ENCODE assay signal across 8 cellular contexts in genomic region chr3:64575211-64575844, GRCh38.
DNase-seq lines count a peak whose midpoint lies in the region; ATAC-seq, FAIRE-seq and TF ChIP-seq lines count a peak whose summit lies in the region.

No MANE protein-coding gene starts in this region.

- H4K91ac ChIP-seq in H1 (replicated peaks; ENCODE audit: insufficient read length, low read length), result no peak overlapping the region

- H2BK5ac ChIP-seq in H1 (ENCODE audit: low read depth, low read length), result no peak overlapping the region

- no peak overlapping the region for H2BK12ac ChIP-seq in H1 (ENCODE audit: low read depth, low read length)

- peak overlapping the region; percentile 32 for H3K4ac ChIP-seq in H1 (replicated peaks; ENCODE audit: insufficient read length, low read depth, low read length)

- H3K27me3 ChIP-seq in H1 (replicated peaks in 1 of 4; ENCODE audit: control insufficient read depth in 3 of 4, extremely low read depth in 1 of 4, insufficient read depth in 3 of 4, low read length in 3 of 4) (no peaks in the 10 kb centered on the region), gastrocnemius medialis (no peaks in the 10 kb centered on the region)

- H3K56ac ChIP-seq in H1 (replicated peaks; ENCODE audit: insufficient read length, low read depth, low read length), result no peak overlapping the region

- no peak overlapping the region for H2AK5ac ChIP-seq in H1 (ENCODE audit: low read depth, low read length)

- no peak overlapping the region for H3K4me2 ChIP-seq in H1 (ENCODE audit: insufficient read depth in 1 of 2, low read depth in 2 of 2, low read length in 2 of 2)

- no peaks in the 10 kb centered on the region for H3K79me2 ChIP-seq in H1 (ENCODE audit: control insufficient read depth in 1 of 2, insufficient read depth in 2 of 2, low read length in 2 of 2)

- no peak overlapping the region for H3K4me3 ChIP-seq in GM12865 (ENCODE audit: low read depth, low read length)
- no peak overlapping the region for H3K4me3 ChIP-seq in Jurkat, Clone E6-1 (ENCODE audit: low read length)
- H3K4me3 ChIP-seq in H1 (ENCODE audit: extremely low read depth in 1 of 4, insufficient read depth in 2 of 4, low read depth in 3 of 4, low read length in 4 of 4), result no peak overlapping the region
- no peak overlapping the region for H3K4me3 ChIP-seq in gastrocnemius medialis

- no peak overlapping the region for H3K18ac ChIP-seq in H1 (ENCODE audit: extremely low read depth, low read length)

- CTCF ChIA-PET in H1 (lab: Charles Lee; ENCODE audit: partially characterized antibody), result interaction anchor here (0.9 to 4.4 kb wide), 37 partner anchors 8 to 731 kb away, joined by 3 to 37 read pairs (median 5); no protein-coding TSS in a partner anchor

- H2BK20ac ChIP-seq in H1 (ENCODE audit: low read length), result no peak overlapping the region

- H3K23me2 ChIP-seq in H1 (ENCODE audit: low read depth, low read length), result no peaks in the 10 kb centered on the region

- FAIRE-seq in H1 (lab: Jason Lieb, UNC), result peak; percentile 81

- H3K9ac ChIP-seq in H1 (replicated peaks in 1 of 4; ENCODE audit: extremely low read depth in 1 of 4, low read depth in 3 of 4, low read length in 3 of 4), result no peak overlapping the region

- H3K23ac ChIP-seq in H1 (ENCODE audit: insufficient read length), result no peak overlapping the region

- H3K4me1 ChIP-seq in H1 (replicated peaks in 1 of 4; ENCODE audit: control insufficient read depth in 3 of 4, insufficient read depth in 4 of 4, low read length in 3 of 4) (peaks cover 0 to 5% (median 0%) of the 10 kb centered on the region in 4 experiments; a peak in 2 of 7 replicates), gastrocnemius medialis (no peaks in the 10 kb centered on the region)

- H3K14ac ChIP-seq in H1 (ENCODE audit: insufficient read length), result no peak overlapping the region

- 86% methylated on average over 2 of the region's 2 CpGs; no CpG with 5 or more reads in 1 of the 2 experiments for WGBS in H1 (ENCODE audit: extremely low coverage in 1 of 2, insufficient coverage in 1 of 2, insufficient read length in 1 of 2, insufficient replicate concordance in 2 of 2, low coverage in 1 of 2, low lambda C conversion rate in 2 of 2, missing lambda C conversion rate in 1 of 2), 2 experiments

- H3K9me3 ChIP-seq in H1 (ENCODE audit: insufficient read depth in 2 of 2, low read depth in 1 of 2, low read length in 1 of 2) (no peaks in the 10 kb centered on the region), gastrocnemius medialis (no peaks in the 10 kb centered on the region)

- TF ChIP-seq EP300 in H1 (IDR thresholded peaks at IDR 0.05; ENCODE audit: borderline replicate concordance in 1 of 2, low read depth in 2 of 2, low read length in 2 of 2), result no peak

- peak overlapping the region; percentile 72; the same call in 1 of the 2 replicates for H2AFZ ChIP-seq in H1 (ENCODE audit: low read length)

- H3K27ac ChIP-seq in H1 (ENCODE audit: low read depth, low read length) (no peak overlapping the region), gastrocnemius medialis (no peak overlapping the region)

- POLR2A ChIA-PET in H1 (lab: Charles Lee; ENCODE audit: partially characterized antibody), result no interaction called here

- in situ Hi-C loops in gastrocnemius medialis (cut with MboI; ENCODE audit: low sequenced_read_pairs in 4 of 4), result no loop called here

- ATAC-seq in GM21529 (IDR thresholded peaks at IDR 0.05; ENCODE audit: unreplicated experiment) (peak; percentile 94), gastrocnemius medialis (no peak)

- intact Hi-C loops in gastrocnemius medialis (cut with DNase I; ENCODE audit: low total_unique reads), result no loop called here

- H3K79me1 ChIP-seq in H1 (ENCODE audit: low read depth, low read length), result no peaks in the 10 kb centered on the region

- no peak overlapping the region; the same call in 1 of the 2 replicates for H4K8ac ChIP-seq in H1 (ENCODE audit: extremely low read depth, insufficient read depth, low read length)

- peak; percentile 53 to 65 for TF ChIP-seq RAD21 in H1 (IDR thresholded peaks at IDR 0.05 in 1 of 2, conservative IDR thresholded peaks at IDR 0.05 in 1 of 2; ENCODE audit: low read depth in 2 of 2, low read length in 2 of 2)

- no peaks in the 10 kb centered on the region for H3K36me3 ChIP-seq in H1 (ENCODE audit: control insufficient read depth in 2 of 4, insufficient read depth in 4 of 4, low read length in 3 of 4)
- no peaks in the 10 kb centered on the region for H3K36me3 ChIP-seq in gastrocnemius medialis

- peak; percentile 24 for DNase-seq in GM12865 (ENCODE audit: low read depth)
- peak; percentile 33 for DNase-seq in Jurkat, Clone E6-1 (ENCODE audit: low read depth, low spot score)
- no peak for DNase-seq in H1 (ENCODE audit: low read depth in 1 of 2, low spot score in 2 of 2)
- no peak for DNase-seq in gastrocnemius medialis
- no peak for DNase-seq in NCI-H187 (lab: John Stamatoyannopoulos, UW)
- no peak for DNase-seq in NCI-H1694 treated with DMSO at 0.1 percent for 48 hours (lab: John Stamatoyannopoulos, UW)
- DNase-seq in UCSD-AML1 (lab: John Stamatoyannopoulos, UW; ENCODE audit: unreplicated experiment), result no peak

- no peak overlapping the region for H2BK120ac ChIP-seq in H1 (replicated peaks; ENCODE audit: low read depth, low read length)

- H4K20me1 ChIP-seq in H1 (replicated peaks in 1 of 2; ENCODE audit: control insufficient read depth in 1 of 2, insufficient read depth in 2 of 2, low read length in 2 of 2), result no peaks in the 10 kb centered on the region

- H4K5ac ChIP-seq in H1 (ENCODE audit: insufficient read length, low read depth, low read length), result no peak overlapping the region

- TF ChIP-seq CTCF in GM12865 (IDR thresholded peaks at IDR 0.05; ENCODE audit: insufficient read depth, low read depth, low read length, missing control alignments) (peak; percentile 59), H1 (IDR thresholded peaks at IDR 0.05; ENCODE audit: control extremely low read depth in 1 of 3, insufficient read depth in 1 of 3, low read depth in 1 of 3, low read length in 3 of 3) (peak; percentile 25 to 77 (median 40)), gastrocnemius medialis (IDR thresholded peaks at IDR 0.05 in 4 of 5, conservative IDR thresholded peaks at IDR 0.05 in 1 of 5) (peak; percentile 19 to 51 (median 27))

- H2BK15ac ChIP-seq in H1 (ENCODE audit: low read length), result no peak overlapping the region

- TF ChIP-seq POLR2A in H1 (IDR thresholded peaks at IDR 0.05; ENCODE audit: control extremely low read depth in 1 of 2, low read depth in 2 of 2, low read length in 2 of 2) (no peak), gastrocnemius medialis (IDR thresholded peaks at IDR 0.05) (no peak)

TF ChIP-seq in H1, 55 proteins besides CTCF, POLR2A, EP300 and RAD21:
- TF ChIP-seq NRF1 (IDR thresholded peaks at IDR 0.05; ENCODE audit: low read depth, low read length) (no peak), BRCA1 (IDR thresholded peaks at IDR 0.05; ENCODE audit: low read depth, low read length) (no peak), PHF8 (conservative IDR thresholded peaks at IDR 0.05; ENCODE audit: low read depth, low read length) (no peak), ZNF274 (IDR thresholded peaks at IDR 0.05; ENCODE audit: borderline replicate concordance, extremely low read depth, low read length) (no peak)

Comparison
In these comparisons a context has a peak if more than half of its experiments do, and no peak if none do; other contexts are left out.
1. DNase-seq: peak in GM12865 (single experiment) and Jurkat, Clone E6-1 (single experiment); none in H1 (0 of 2), gastrocnemius medialis (0 of 2), NCI-H187 (0 of 2), NCI-H1694 treated with DMSO at 0.1 percent for 48 hours (single experiment) and UCSD-AML1 (single experiment).
2. Peak in every context shown above with its lines, with median percentiles within 50 percentile points of each other: CTCF ChIP-seq.